In genomic region chr12:124007356-124007755, GRCh38 we compare ENCODE assay signal across 15 cellular contexts.
"Had no signal": no experiment of that assay in that cellular context is flagged by ENCODE, and none has a peak within 500 bp of the region (broad histone marks: within the 10 kb centered on the region; RNA-seq: fewer than 3 reads in every experiment).

No MANE protein-coding gene starts in this region.

- DNase-seq: activated CD8-positive, alpha-beta memory T cell treated with anti-CD3 and anti-CD28 coated beads for 24 hours; esophagus squamous epithelium; glutamatergic neuron; left lung; posterior cingulate gyrus; SHP77 treated with DMSO at 0.1 percent for 48 hours; T1000 had no signal

- H3K9me3 ChIP-seq: esophagus squamous epithelium, left lung, right atrium auricular region, tibial nerve had no signal

- H3K27ac Mint-ChIP-seq: WTC11 had no signal

- H3K4me2 ChIP-seq: smooth muscle cell had no signal

- H3K27me3 Mint-ChIP-seq: activated CD4-positive, alpha-beta T cell treated with anti-CD3 and anti-CD28 coated beads, Interleukin-2, amount 10 ng/mL, durations not matched to agents 24 days and 14 days; memory B cell had no signal

- H3K27ac ChIP-seq: esophagus squamous epithelium, left lung, right atrium auricular region, tibial nerve had no signal

- H3K27me3 ChIP-seq: esophagus squamous epithelium, left lung, right atrium auricular region, tibial nerve had no signal

- H3K4me3 Mint-ChIP-seq: stimulated activated effector memory CD8-positive, alpha-beta T cell treated with anti-CD3 and anti-CD28 coated beads, Interleukin-12 subunit alpha, Interleukin-12 subunit beta, amount 100 ng/mL, for 72 hours; WTC11 had no signal

- H3K9me3 Mint-ChIP-seq: activated CD4-positive, alpha-beta T cell treated with anti-CD3 and anti-CD28 coated beads, Interleukin-2, amount 10 ng/mL, durations not matched to agents 24 days and 14 days; activated naive CD4-positive, alpha-beta T cell treated with anti-CD3 and anti-CD28 coated beads, Interleukin-2, amount 50 U/mL, for 72 hours; memory B cell; stimulated activated effector memory CD8-positive, alpha-beta T cell treated with anti-CD3 and anti-CD28 coated beads, Interleukin-12 subunit alpha, Interleukin-12 subunit beta, amount 100 ng/mL, for 72 hours; WTC11 had no signal

- H3K4me3 ChIP-seq: esophagus squamous epithelium, left lung, right atrium auricular region, smooth muscle cell, tibial nerve had no signal

- ATAC-seq: left lung; stimulated activated effector memory CD8-positive, alpha-beta T cell treated with anti-CD3 and anti-CD28 coated beads, Interleukin-12 subunit alpha, Interleukin-12 subunit beta, amount 100 ng/mL, for 72 hours; WTC11 had no signal
